Comparison of ENCODE assay signal across 21 cellular contexts in the genomic region with DNA sequence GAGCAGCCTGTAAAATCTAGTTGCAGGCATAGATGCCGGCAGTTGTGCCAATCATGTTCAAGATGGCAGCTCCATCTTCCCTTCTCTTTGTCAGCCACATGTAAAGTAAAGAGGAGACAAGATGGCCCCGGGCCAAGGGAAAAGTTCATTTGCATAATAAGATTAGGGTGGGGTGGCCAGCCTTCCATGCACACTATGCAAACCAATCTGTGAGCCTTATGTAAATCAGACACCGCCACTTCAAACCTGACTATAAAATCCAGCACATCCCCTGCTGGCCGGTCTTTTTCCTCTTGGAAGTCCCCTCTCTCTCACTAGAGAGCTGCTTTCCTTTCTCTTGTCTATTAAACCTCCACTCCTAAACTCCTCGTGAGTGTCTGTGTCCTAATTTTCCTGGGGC.
"Had no signal": no experiment of that assay in that cellular context is flagged by ENCODE, and none has a peak within 500 bp of the region (broad histone marks: within the 10 kb centered on the region; RNA-seq: fewer than 3 reads in every experiment).

No MANE protein-coding gene starts in this region.

- ATAC-seq: gastroesophageal sphincter, heart left ventricle, left lobe of liver had no signal

- H3K27ac Mint-ChIP-seq: activated naive CD4-positive, alpha-beta T cell treated with anti-CD3 and anti-CD28 coated beads, Interleukin-2, amount 50 U/mL, for 24 hours; nephron progenitor cell had no signal

- H3K9me3 ChIP-seq: adrenal gland, prostate gland, tibial artery had no signal

- H3K4me3 Mint-ChIP-seq: activated naive CD4-positive, alpha-beta T cell treated with anti-CD3 and anti-CD28 coated beads, Interleukin-2, amount 50 U/mL, for 24 hours; nephron progenitor cell had no signal

- H3K27ac ChIP-seq: adrenal gland, esophagus muscularis mucosa, gastroesophageal sphincter, heart left ventricle, prostate gland, right atrium auricular region, tibial artery had no signal

- H3K4me1 Mint-ChIP-seq: activated naive CD4-positive, alpha-beta T cell treated with anti-CD3 and anti-CD28 coated beads, Interleukin-2, amount 50 U/mL, for 24 hours had no signal

- H3K27me3 ChIP-seq: adrenal gland, esophagus muscularis mucosa, gastroesophageal sphincter, heart left ventricle, right atrium auricular region, tibial artery had no signal

- FAIRE-seq: bronchial epithelial cell, endothelial cell of umbilical vein, kidney had no signal

- H3K4me3 ChIP-seq: adrenal gland, esophagus muscularis mucosa, gastroesophageal sphincter, heart left ventricle, prostate gland, right atrium auricular region, tibial artery had no signal

- DNase-seq: activated CD4-positive, alpha-beta T cell treated with anti-CD3 and anti-CD28 coated beads for 1 hour; activated gamma-delta T cell; adrenal gland; effector CD8-positive, alpha-beta T cell; heart left ventricle; kidney; midbrain; nephron progenitor cell; occipital lobe; stimulated activated CD4-positive, alpha-beta T cell treated with anti-CD3 and anti-CD28 coated beads, Interleukin-2, amount 100 ng/mL, for 24 hours; stimulated activated naive CD4-positive, alpha-beta T cell treated with Interleukin-2 at 50 U/mL for 16 hours; T1000; tibial artery had no signal

- H3K36me3 ChIP-seq: adrenal gland, prostate gland, right atrium auricular region had no signal

- H3K36me3 Mint-ChIP-seq: activated naive CD4-positive, alpha-beta T cell treated with anti-CD3 and anti-CD28 coated beads, Interleukin-2, amount 50 U/mL, for 24 hours had no signal

- H3K4me1 ChIP-seq: gastroesophageal sphincter, heart left ventricle had no signal
